26 cellular contexts compared by ENCODE assay signal in genomic region chr22:47698906-47699305, GRCh38.
"Had no signal": no experiment of that assay in that cellular context is flagged by ENCODE, and none has a peak within 500 bp of the region (broad histone marks: within the 10 kb centered on the region; RNA-seq: fewer than 3 reads in every experiment).

No MANE protein-coding gene starts in this region.

- H3K4me3 ChIP-seq: lower lobe of right lung, neural progenitor cell, ovary, right atrium auricular region, right lobe of liver, smooth muscle cell, thyroid gland, transverse colon, upper lobe of left lung had no signal

- H3K4me1 ChIP-seq: lower lobe of right lung, neural progenitor cell, right atrium auricular region, right lobe of liver, thyroid gland, transverse colon, upper lobe of left lung had no signal

- DNase-seq: hippocampal formation; kidney glomerular epithelial cell; left cardiac atrium; lower lobe of right lung; mammary epithelial cell; mesenchymal stem cell; naive B cell; natural killer cell; nephron progenitor cell; occipital lobe; ovary; right lobe of liver; stimulated activated CD4-positive, alpha-beta T cell treated with anti-CD3 and anti-CD28 coated beads, Interleukin-1b, Interleukin-23, amount 100 ng/mL, for 48 hours; stimulated activated CD4-positive, alpha-beta T cell treated with anti-CD3 and anti-CD28 coated beads, Interleukin-2, amount 100 ng/mL, for 48 hours; stimulated activated CD4-positive, alpha-beta T cell treated with anti-CD3 and anti-CD28 coated beads, Interleukin-4, amount 100 ng/mL, for 4 hours; stimulated activated CD8-positive, alpha-beta memory T cell treated with anti-CD3 and anti-CD28 coated beads, Interleukin-4, amount 100 ng/mL, for 48 hours; stimulated activated naive CD4-positive, alpha-beta T cell treated with Interleukin-2 at 50 U/mL for 16 hours; stimulated activated naive CD8-positive, alpha-beta T cell treated with anti-CD3 and anti-CD28 coated beads, Interleukin-15, amount 100 ng/mL, for 72 hours; substantia nigra; thyroid gland; transverse colon; upper lobe of left lung had no signal

- H3K36me3 ChIP-seq: lower lobe of right lung, neural progenitor cell, neutrophil, ovary, right atrium auricular region, right lobe of liver, thyroid gland, transverse colon, upper lobe of left lung had no signal

- H3K4me2 ChIP-seq: neural progenitor cell, smooth muscle cell had no signal

- H3K27me3 ChIP-seq: neural progenitor cell, neutrophil, ovary, right atrium auricular region, right lobe of liver, thyroid gland, transverse colon, upper lobe of left lung had no signal

- H3K27ac ChIP-seq: lower lobe of right lung, neural progenitor cell, neutrophil, ovary, right atrium auricular region, right lobe of liver, thyroid gland, transverse colon, upper lobe of left lung had no signal

- H2AFZ ChIP-seq: neural progenitor cell had no signal

- H3K9me3 ChIP-seq: lower lobe of right lung, neutrophil, ovary, right atrium auricular region, right lobe of liver, thyroid gland, transverse colon, upper lobe of left lung had no signal
